Comparison of ENCODE assay signal across 1 cellular context in genomic region chr3:185928532-185928931, GRCh38.
A peak's percentile ranks its signal among the peaks of the same experiment; 100 is the strongest.
TF ChIP-seq lines count a peak whose summit lies in the region.

No MANE protein-coding gene starts in this region.

TF ChIP-seq in K562, 482 proteins besides CTCF, POLR2A, EP300 and RAD21:
- no peak for TF ChIP-seq SMAD2 (IDR thresholded peaks at IDR 0.05; ENCODE audit: low read depth, low read length)
- TF ChIP-seq POLR2AphosphoS5 (IDR thresholded peaks at IDR 0.05; ENCODE audit: control insufficient read depth, insufficient read depth, low read depth, low read length) = 0 out of 2 replicates have a peak, but pooled peaks have one; percentile 4
- no peak for TF ChIP-seq E4F1 (CRISPR knock-in tag; IDR thresholded peaks at IDR 0.05; ENCODE audit: borderline replicate concordance)
